In genomic region chr1:68197891-68198290, GRCh38 we compare ENCODE assay signal across 10 cellular contexts. TPM values are rescaled to one million over a fixed set of nuclear protein-coding genes. Genes with fewer than 3 reads are reported as not detected.
DNase-seq lines count a peak whose midpoint lies in the region; ATAC-seq and TF ChIP-seq lines count a peak whose summit lies in the region.
"Had no signal": no experiment of that assay in that cellular context is flagged by ENCODE, and none has a peak within 500 bp of the region (broad histone marks: within the 10 kb centered on the region; RNA-seq: fewer than 3 reads in every experiment).

No MANE protein-coding gene starts in this region.

- H3K4me1 ChIP-seq in PC-9 (replicated peaks; ENCODE audit: insufficient read depth) = peaks cover 28% of the 10 kb centered on the region
- peaks cover 24 to 83% (median 46%) of the 10 kb centered on the region in 4 donors for H3K4me1 ChIP-seq in stomach

- H2AFZ ChIP-seq in PC-9 = peak overlapping the region; percentile 10; the same call in 1 of the 2 replicates

- ATAC-seq in HG03025 (IDR thresholded peaks at IDR 0.05; ENCODE audit: low FRiP score, unreplicated experiment) = no peak
- ATAC-seq in CD4-positive, alpha-beta T cell (ENCODE audit: poor library complexity) = no peak
- ATAC-seq: stimulated activated effector memory CD8-positive, alpha-beta T cell treated with anti-CD3 and anti-CD28 coated beads, Interleukin-12 subunit alpha, Interleukin-12 subunit beta, amount 100 ng/mL, for 72 hours had no signal

- H3K9me3 Mint-ChIP-seq in activated CD4-positive, alpha-beta memory T cell treated with anti-CD3 and anti-CD28 coated beads, Interleukin-2, amount 10 ng/mL, durations not matched to agents 7 days and 5 days = no peaks in the 10 kb centered on the region
- H3K9me3 Mint-ChIP-seq in CD4-positive, alpha-beta T cell = no peaks in the 10 kb centered on the region
- H3K9me3 Mint-ChIP-seq: stimulated activated effector memory CD8-positive, alpha-beta T cell treated with anti-CD3 and anti-CD28 coated beads, Interleukin-12 subunit alpha, Interleukin-12 subunit beta, amount 100 ng/mL, for 72 hours had no signal

- H3K36me3 Mint-ChIP-seq in activated CD4-positive, alpha-beta memory T cell treated with anti-CD3 and anti-CD28 coated beads, Interleukin-2, amount 10 ng/mL, durations not matched to agents 7 days and 5 days (ENCODE audit: low read depth) = no peaks in the 10 kb centered on the region
- H3K36me3 Mint-ChIP-seq in CD4-positive, alpha-beta T cell (ENCODE audit: low read depth) = no peaks in the 10 kb centered on the region
- H3K36me3 Mint-ChIP-seq: stimulated activated effector memory CD8-positive, alpha-beta T cell treated with anti-CD3 and anti-CD28 coated beads, Interleukin-12 subunit alpha, Interleukin-12 subunit beta, amount 100 ng/mL, for 72 hours had no signal

- H3K4me1 Mint-ChIP-seq in activated CD4-positive, alpha-beta memory T cell treated with anti-CD3 and anti-CD28 coated beads, Interleukin-2, amount 10 ng/mL, durations not matched to agents 7 days and 5 days = no peaks in the 10 kb centered on the region
- no peaks in the 10 kb centered on the region for H3K4me1 Mint-ChIP-seq in CD4-positive, alpha-beta T cell (ENCODE audit: low read depth)
- H3K4me1 Mint-ChIP-seq: stimulated activated effector memory CD8-positive, alpha-beta T cell treated with anti-CD3 and anti-CD28 coated beads, Interleukin-12 subunit alpha, Interleukin-12 subunit beta, amount 100 ng/mL, for 72 hours had no signal

- no peak for TF ChIP-seq POLR2A in stomach (IDR thresholded peaks at IDR 0.05)

- H3K9me2 ChIP-seq in PC-9 (ENCODE audit: insufficient read depth) = no peaks in the 10 kb centered on the region

- no peak for TF ChIP-seq EP300 in stomach (IDR thresholded peaks at IDR 0.05)

- H3K4me3 ChIP-seq in PC-9 (peak overlapping the region; percentile 12; the same call in 1 of the 2 replicates), stomach (no peak overlapping the region)

- H4K20me1 ChIP-seq in PC-9 (ENCODE audit: insufficient read depth) = no peaks in the 10 kb centered on the region

- H3K4me2 ChIP-seq in PC-9 = peak overlapping the region; percentile 57

- no peaks in the 10 kb centered on the region for H3K27me3 Mint-ChIP-seq in activated CD4-positive, alpha-beta memory T cell treated with anti-CD3 and anti-CD28 coated beads, Interleukin-2, amount 10 ng/mL, durations not matched to agents 7 days and 5 days
- H3K27me3 Mint-ChIP-seq in CD4-positive, alpha-beta T cell = peaks cover 5% of the 10 kb centered on the region

- H3K27me3 ChIP-seq in PC-9 (ENCODE audit: insufficient read depth, low read depth) (no peaks in the 10 kb centered on the region), stomach (no peaks in the 10 kb centered on the region)
- no peaks in the 10 kb centered on the region for H3K27me3 ChIP-seq in CD4-positive, alpha-beta T cell (ENCODE audit: control insufficient read depth, insufficient read depth, low read length)

- H3K4me3 Mint-ChIP-seq in activated CD4-positive, alpha-beta memory T cell treated with anti-CD3 and anti-CD28 coated beads, Interleukin-2, amount 10 ng/mL, durations not matched to agents 7 days and 5 days = no peak overlapping the region
- no peak overlapping the region for H3K4me3 Mint-ChIP-seq in CD4-positive, alpha-beta T cell
- H3K4me3 Mint-ChIP-seq: stimulated activated effector memory CD8-positive, alpha-beta T cell treated with anti-CD3 and anti-CD28 coated beads, Interleukin-12 subunit alpha, Interleukin-12 subunit beta, amount 100 ng/mL, for 72 hours had no signal

- CTCF ChIA-PET in PC-9 (lab: Charles Lee) = interaction anchor here (0.6 kb wide), 1 partner anchor 35 kb away, joined by 20 read pairs; the partner anchor contains the start of gene WLS
- CTCF ChIA-PET in activated CD4-positive, alpha-beta memory T cell treated with anti-CD3 and anti-CD28 coated beads, Interleukin-2, amount 10 ng/mL, durations not matched to agents 7 days and 5 days (lab: Charles Lee) = no interaction called here
- CTCF ChIA-PET in CD4-positive, alpha-beta T cell (lab: Charles Lee) = no interaction called here

- H3F3A ChIP-seq in PC-9 (ENCODE audit: insufficient read depth, low read depth) = peaks cover 8% of the 10 kb centered on the region

- intact Hi-C loops in PC-9 (cut with micrococcal nuclease; ENCODE audit: unreplicated experiment) (loop anchor here (1.0 kb wide), 1 partner anchor 22 kb away; no protein-coding TSS in a partner anchor), stomach (cut with DNase I; ENCODE audit: low total_unique reads) (no loop called here)
- intact Hi-C loops in CD4-positive, alpha-beta T cell (cut with DNase I, micrococcal nuclease) = no loop called here

- no peaks in the 10 kb centered on the region for H3K9me3 ChIP-seq in PC-9 (ENCODE audit: insufficient read depth, low read depth)
- H3K9me3 ChIP-seq in stomach = no peaks in the 10 kb centered on the region
- H3K9me3 ChIP-seq in CD4-positive, alpha-beta T cell (ENCODE audit: control insufficient read depth, low read length) = no peaks in the 10 kb centered on the region

- POLR2A ChIA-PET in PC-9 (lab: Charles Lee; ENCODE audit: unreplicated experiment) = interaction anchor here (0.6 kb wide), 1 partner anchor 34 kb away, joined by 7 read pairs; the partner anchor contains the start of gene WLS
- POLR2A ChIA-PET in activated CD4-positive, alpha-beta memory T cell treated with anti-CD3 and anti-CD28 coated beads, Interleukin-2, amount 10 ng/mL, durations not matched to agents 7 days and 5 days (lab: Charles Lee) = no interaction called here
- POLR2A ChIA-PET in CD4-positive, alpha-beta T cell (lab: Charles Lee) = no interaction called here

- H3K27ac Mint-ChIP-seq in activated CD4-positive, alpha-beta memory T cell treated with anti-CD3 and anti-CD28 coated beads, Interleukin-2, amount 10 ng/mL, durations not matched to agents 7 days and 5 days = no peak overlapping the region
- H3K27ac Mint-ChIP-seq in CD4-positive, alpha-beta T cell = no peak overlapping the region
- H3K27ac Mint-ChIP-seq: stimulated activated effector memory CD8-positive, alpha-beta T cell treated with anti-CD3 and anti-CD28 coated beads, Interleukin-12 subunit alpha, Interleukin-12 subunit beta, amount 100 ng/mL, for 72 hours had no signal

- H3K36me3 ChIP-seq in PC-9 (ENCODE audit: low read depth) (no peaks in the 10 kb centered on the region), stomach (peaks cover 0 to 7% (median 6%) of the 10 kb centered on the region in 4 donors)

- no peaks in the 10 kb centered on the region for H3K79me2 ChIP-seq in PC-9 (ENCODE audit: low read depth)

- no peak for TF ChIP-seq CTCF in PC-9 (conservative IDR thresholded peaks at IDR 0.05)
- TF ChIP-seq CTCF in stomach (IDR thresholded peaks at IDR 0.05) = no peak
- TF ChIP-seq CTCF in CD4-positive, alpha-beta T cell (IDR thresholded peaks at IDR 0.05) = no peak

- H3K27ac ChIP-seq in PC-9 (peak overlapping the region; percentile 72), stomach (peak overlapping the region in 4 of 5 donors; percentile 57 to 76 (median 73))
- no peak overlapping the region for H3K27ac ChIP-seq in CD4-positive, alpha-beta T cell (ENCODE audit: low read depth, low read length)

- WGBS in stomach, 5 donors = 24 to 45% (median 31%) methylated on average over 1 of the region's 1 CpG

- BruUV-seq in PC-9 (replicated peaks; lab: Mats Ljungman, UMichigan) = no TSS peak

- DNase-seq in LoVo (ENCODE audit: low spot score) (peak; percentile 85), PC-9 (peak in 1 of 2 experiments; percentile 97), iris pigment epithelial cell (ENCODE audit: low read depth) (peak; percentile 72), stomach (no peak)
- no peak for DNase-seq in activated CD4-positive, alpha-beta memory T cell treated with anti-CD3 and anti-CD28 coated beads, Interleukin-2, amount 10 ng/mL, durations not matched to agents 7 days and 5 days
- no peak for DNase-seq in CD4-positive, alpha-beta T cell
- DNase-seq: glutamatergic neuron, NCI-H82 had no signal

RNA-seq across cellular contexts. Expression of gene WLS, which starts 34.4 kb away (rescaled TPM):
- total RNA-seq in PC-9 (2021) = 19.8 and 30.5 TPM in 2 replicates
- total RNA-seq in stomach = 100 to 1,000 TPM in 2 of 5 donors, 10 to 100 TPM in 3; 56.2 to 194 (median 92.2) TPM
- polyA plus RNA-seq in stomach = 10 to 100 TPM; 17.9 to 50.8 (median 37.9) TPM
- not detected for total RNA-seq in activated CD4-positive, alpha-beta memory T cell treated with anti-CD3 and anti-CD28 coated beads, Interleukin-2, amount 10 ng/mL, durations not matched to agents 7 days and 5 days
- total RNA-seq in CD4-positive, alpha-beta T cell = under 1 TPM; 0.22 to 0.52 TPM

Comparison
In these comparisons a context has a peak if more than half of its experiments do, and no peak if none do; other contexts are left out.
1. DNase-seq: peak in LoVo (single experiment) and iris pigment epithelial cell (single experiment); none in stomach (single experiment), activated CD4-positive, alpha-beta memory T cell treated with anti-CD3 and anti-CD28 coated beads, Interleukin-2, amount 10 ng/mL, durations not matched to agents 7 days and 5 days (single experiment) and CD4-positive, alpha-beta T cell (0 of 10).
2. RNA of gene WLS, which starts 34.4 kb away (total RNA-seq): 56.2 to 194 TPM in stomach and 19.8 to 30.5 TPM in PC-9; 0.22 to 0.52 TPM in CD4-positive, alpha-beta T cell and not detected in activated CD4-positive, alpha-beta memory T cell treated with anti-CD3 and anti-CD28 coated beads, Interleukin-2, amount 10 ng/mL, durations not matched to agents 7 days and 5 days; every median in the first group is over 10 times any median in the second.